1 cellular context compared by ENCODE assay signal in genomic region chr17:77287432-77288068, GRCh38.
TF ChIP-seq lines count a peak whose summit lies in the region.

No MANE protein-coding gene starts in this region.

TF ChIP-seq in SK-N-SH, 30 proteins besides CTCF, POLR2A, EP300 and RAD21 (continued from another document):
- TF ChIP-seq ZBTB33 (IDR thresholded peaks at IDR 0.05; ENCODE audit: borderline replicate concordance, low read depth) (peak; percentile 68; the same call in 1 of the 2 replicates), CHD2 (IDR thresholded peaks at IDR 0.05; ENCODE audit: low read length, partially characterized antibody) (no peak), REST (IDR thresholded peaks at IDR 0.05; ENCODE audit: low read depth, low read length) (peak; percentile 50; the same call in 1 of the 2 replicates), SIN3A (IDR thresholded peaks at IDR 0.05; ENCODE audit: borderline replicate concordance, low read depth, low read length) (peak; percentile 80), MEF2A (IDR thresholded peaks at IDR 0.05; ENCODE audit: borderline replicate concordance, low read depth) (no peak; the same call in 1 of the 2 replicates)
